In genomic region chr21:37393030-37393429, GRCh38 we compare ENCODE assay signal across 20 cellular contexts. TPM values are rescaled to one million over a fixed set of nuclear protein-coding genes. Genes with fewer than 3 reads are reported as not detected.
A peak's percentile ranks its signal among the peaks of the same experiment; 100 is the strongest.
DNase-seq lines count a peak whose midpoint lies in the region; ATAC-seq, FAIRE-seq and TF ChIP-seq lines count a peak whose summit lies in the region.
"Had no signal": no experiment of that assay in that cellular context is flagged by ENCODE, and none has a peak within 500 bp of the region (broad histone marks: within the 10 kb centered on the region; RNA-seq: fewer than 3 reads in every experiment).

No MANE protein-coding gene starts in this region.

- H4K91ac ChIP-seq in trophoblast cell (ENCODE audit: low read depth, low read length): no peak overlapping the region

- H3K23ac ChIP-seq in trophoblast cell (ENCODE audit: low read length): no peak overlapping the region

- peaks cover 42% of the 10 kb centered on the region for H4K20me1 ChIP-seq in K562 (replicated peaks; ENCODE audit: control insufficient read depth, insufficient read depth, low read length)

- WGBS in K562 (ENCODE audit: insufficient coverage, low coverage, missing lambda C conversion rate): 84% methylated on average over 2 of the region's 2 CpGs
- no CpG with 5 or more reads among the region's 2 CpGs for WGBS in trophoblast cell (ENCODE audit: extremely low coverage, insufficient coverage, insufficient read length)
- 87 to 94% (median 88%) methylated on average over 2 of the region's 2 CpGs for WGBS in small intestine, 3 donors

- H3K27me3 Mint-ChIP-seq in activated T-cell treated with anti-CD3 and anti-CD28 coated beads, Interleukin-2, amount 50 U/mL, for 72 hours (ENCODE audit: low read depth): no peaks in the 10 kb centered on the region
- H3K27me3 Mint-ChIP-seq in activated T-cell treated with anti-CD3 and anti-CD28 coated beads, Interleukin-2, amount 50 U/mL, for 4 hours (ENCODE audit: low read depth): no peaks in the 10 kb centered on the region
- H3K27me3 Mint-ChIP-seq in CD8-positive, alpha-beta memory T cell: no peaks in the 10 kb centered on the region

- H3K4me2 ChIP-seq in K562 (ENCODE audit: insufficient read depth, low read length): no peak overlapping the region
- H3K4me2 ChIP-seq in trophoblast cell (ENCODE audit: low read length): no peak overlapping the region
- H3K4me2 ChIP-seq: A549 had no signal

- in situ Hi-C loops in K562 (cut with MboI): no loop called here

- H3K36me3 ChIP-seq in CD8-positive, alpha-beta memory T cell (ENCODE audit: insufficient read depth, low read length): no peaks in the 10 kb centered on the region
- H3K36me3 ChIP-seq in K562 (ENCODE audit: control insufficient read depth, insufficient read depth, low read length) (peaks cover 30% of the 10 kb centered on the region), trophoblast cell (ENCODE audit: control insufficient read depth in 1 of 2, insufficient read depth in 2 of 2, low read length in 2 of 2) (no peaks in the 10 kb centered on the region), small intestine (ENCODE audit: control insufficient read depth in 2 of 2, insufficient read depth in 2 of 2, low read length in 2 of 2) (no peaks in the 10 kb centered on the region)

- no peak overlapping the region for H4K12ac ChIP-seq in trophoblast cell (ENCODE audit: low read depth, low read length)

- H3K79me1 ChIP-seq in trophoblast cell (ENCODE audit: low read length): no peaks in the 10 kb centered on the region

- H2AK5ac ChIP-seq in trophoblast cell (ENCODE audit: low read length): no peak overlapping the region

- no peak for TF ChIP-seq EP300 in K562 (IDR thresholded peaks at IDR 0.05; ENCODE audit: low read length)

- POLR2A ChIA-PET in CD8-positive, alpha-beta memory T cell (lab: Charles Lee): no interaction called here
- POLR2A ChIA-PET in K562 (lab: Yijun Ruan, JAX): no interaction called here

- intact Hi-C loops in K562 (cut with micrococcal nuclease): no loop called here

- no peak for DNase-seq in activated T-cell treated with anti-CD3 and anti-CD28 coated beads, Interleukin-2, amount 50 U/mL, for 72 hours
- DNase-seq in activated T-cell treated with anti-CD3 and anti-CD28 coated beads, Interleukin-2, amount 50 U/mL, for 4 hours: no peak
- no peak for DNase-seq in CD8-positive, alpha-beta memory T cell
- DNase-seq in K562 (ENCODE audit: extremely low read depth in 1 of 4, low spot score in 3 of 4) (no peak), trophoblast cell (no peak), epidermal melanocyte (ENCODE audit: insufficient read length, low spot score) (no peak), small intestine (no peak)
- DNase-seq: DMS79 treated with DMSO at 0.1 percent for 48 hours; HFFc6; NCI-H1436; NCI-H2029 treated with DMSO at 0.1 percent for 48 hours; NCI-H2171 treated with DMSO at 0.1 percent for 48 hours; NCI-H446 treated with DMSO at 0.1 percent for 48 hours; NK-92 treated with Interleukin-12 subunit alpha and Interleukin-12 subunit beta, amount 100 ng/mL, for 24 hours; SHP77 treated with DMSO at 0.1 percent for 48 hours had no signal

- H3K14ac ChIP-seq in trophoblast cell (ENCODE audit: low read length): no peak overlapping the region

- H3K4me1 Mint-ChIP-seq in activated T-cell treated with anti-CD3 and anti-CD28 coated beads, Interleukin-2, amount 50 U/mL, for 72 hours (ENCODE audit: low read depth): peaks cover 75% of the 10 kb centered on the region
- peaks cover 88% of the 10 kb centered on the region for H3K4me1 Mint-ChIP-seq in activated T-cell treated with anti-CD3 and anti-CD28 coated beads, Interleukin-2, amount 50 U/mL, for 4 hours (ENCODE audit: low read depth)
- peaks cover 83 to 94% (median 93%) of the 10 kb centered on the region in 3 donors for H3K4me1 Mint-ChIP-seq in CD8-positive, alpha-beta memory T cell

- H3K9me3 Mint-ChIP-seq in activated T-cell treated with anti-CD3 and anti-CD28 coated beads, Interleukin-2, amount 50 U/mL, for 72 hours: no peaks in the 10 kb centered on the region
- H3K9me3 Mint-ChIP-seq in activated T-cell treated with anti-CD3 and anti-CD28 coated beads, Interleukin-2, amount 50 U/mL, for 4 hours: no peaks in the 10 kb centered on the region
- H3K9me3 Mint-ChIP-seq in CD8-positive, alpha-beta memory T cell: no peaks in the 10 kb centered on the region
- H3K9me3 Mint-ChIP-seq: HFFc6 had no signal

- ATAC-seq in activated T-cell treated with anti-CD3 and anti-CD28 coated beads, Interleukin-2, amount 50 U/mL, for 72 hours (replicated peaks in 1 of 2): peak in 1 of 2 donors; percentile 35
- no peak for ATAC-seq in activated T-cell treated with anti-CD3 and anti-CD28 coated beads, Interleukin-2, amount 50 U/mL, for 4 hours
- ATAC-seq in K562 (no peak), HG03460 (IDR thresholded peaks at IDR 0.05; ENCODE audit: unreplicated experiment) (no peak)
- ATAC-seq: A549 had no signal

- no peak overlapping the region for H2BK12ac ChIP-seq in trophoblast cell (ENCODE audit: low read length)

- no peaks in the 10 kb centered on the region for H3K36me3 Mint-ChIP-seq in activated T-cell treated with anti-CD3 and anti-CD28 coated beads, Interleukin-2, amount 50 U/mL, for 72 hours (ENCODE audit: insufficient read depth in 2 of 2)
- peaks cover 5% of the 10 kb centered on the region for H3K36me3 Mint-ChIP-seq in activated T-cell treated with anti-CD3 and anti-CD28 coated beads, Interleukin-2, amount 50 U/mL, for 4 hours (ENCODE audit: insufficient read depth)
- peaks cover 0 to 10% (median 2%) of the 10 kb centered on the region in 3 donors for H3K36me3 Mint-ChIP-seq in CD8-positive, alpha-beta memory T cell

- H3K79me2 ChIP-seq in K562 (ENCODE audit: control insufficient read depth, insufficient read depth, low read length) (peaks cover 99% of the 10 kb centered on the region), trophoblast cell (ENCODE audit: control insufficient read depth, insufficient read depth, low read length, poor library complexity) (peaks cover 32% of the 10 kb centered on the region)

- FAIRE-seq in K562 (lab: Jason Lieb, UNC) (no peak), small intestine (lab: Jason Lieb, UNC) (no peak)
- FAIRE-seq: A549, D721Med, H54 had no signal

- no peak overlapping the region for H3K18ac ChIP-seq in trophoblast cell (ENCODE audit: low read length)

- no peak for TF ChIP-seq CTCF in K562 (IDR thresholded peaks at IDR 0.05 in 2 of 3, conservative IDR thresholded peaks at IDR 0.05 in 1 of 3; ENCODE audit: insufficient read depth in 2 of 3, low read depth in 1 of 3, low read length in 3 of 3)

- no peaks in the 10 kb centered on the region for H3K27me3 ChIP-seq in CD8-positive, alpha-beta memory T cell (ENCODE audit: insufficient read depth, low read length, poor library complexity, severe bottlenecking)
- H3K27me3 ChIP-seq in K562 (ENCODE audit: control insufficient read depth in 2 of 2, insufficient read depth in 2 of 2, low read length in 2 of 2) (no peaks in the 10 kb centered on the region), trophoblast cell (ENCODE audit: insufficient read depth, low read length) (no peaks in the 10 kb centered on the region), small intestine (ENCODE audit: control insufficient read depth in 2 of 2, insufficient read depth in 2 of 2, low read length in 2 of 2) (no peaks in the 10 kb centered on the region)

- CTCF ChIA-PET in CD8-positive, alpha-beta memory T cell (lab: Charles Lee): no interaction called here
- CTCF ChIA-PET in K562 (lab: Yijun Ruan, JAX; ENCODE audit: low intra/inter-chr PET ratio): no interaction called here

- H3K9me3 ChIP-seq in CD8-positive, alpha-beta memory T cell (ENCODE audit: low read length): no peaks in the 10 kb centered on the region
- H3K9me3 ChIP-seq in K562 (replicated peaks; ENCODE audit: control insufficient read depth, insufficient read depth, low read depth, low read length): no peaks in the 10 kb centered on the region
- H3K9me3 ChIP-seq in trophoblast cell (ENCODE audit: insufficient read depth, low read depth, low read length): no peaks in the 10 kb centered on the region
- H3K9me3 ChIP-seq in small intestine (ENCODE audit: control insufficient read depth, low read depth): no peaks in the 10 kb centered on the region
- H3K9me3 ChIP-seq: A549 had no signal

- H3K9ac ChIP-seq in K562 (ENCODE audit: insufficient read depth in 1 of 2, low read depth in 2 of 2, low read length in 2 of 2) (no peak overlapping the region), trophoblast cell (ENCODE audit: low read length) (no peak overlapping the region)

- H3K4ac ChIP-seq in trophoblast cell (ENCODE audit: low read depth, low read length): peak overlapping the region; percentile 57

- H3K27ac ChIP-seq in CD8-positive, alpha-beta memory T cell (ENCODE audit: low read depth, low read length): no peak overlapping the region
- H3K27ac ChIP-seq in K562 (ENCODE audit: extremely low read depth, low read depth, low read length): no peak overlapping the region
- no peak overlapping the region for H3K27ac ChIP-seq in trophoblast cell (ENCODE audit: low read depth, low read length)
- H3K27ac ChIP-seq in small intestine (ENCODE audit: low read depth in 1 of 2, low read length in 1 of 2): no peak overlapping the region
- H3K27ac ChIP-seq: A549, C4-2B had no signal

- H3K4me3 Mint-ChIP-seq in activated T-cell treated with anti-CD3 and anti-CD28 coated beads, Interleukin-2, amount 50 U/mL, for 72 hours: peak overlapping the region; percentile 17 to 24
- H3K4me3 Mint-ChIP-seq in activated T-cell treated with anti-CD3 and anti-CD28 coated beads, Interleukin-2, amount 50 U/mL, for 4 hours: no peak overlapping the region
- H3K4me3 Mint-ChIP-seq in CD8-positive, alpha-beta memory T cell: peak overlapping the region in 6 of 7 donors; percentile 22 to 59 (median 28)
- H3K4me3 Mint-ChIP-seq: HFFc6 had no signal

- TF ChIP-seq POLR2A in K562 (conservative IDR thresholded peaks at IDR 0.05): no peak

- no peak overlapping the region for H2AFZ ChIP-seq in K562 (ENCODE audit: low read depth, low read length)
- H2AFZ ChIP-seq in trophoblast cell (ENCODE audit: insufficient read depth, low read length, poor library complexity): no peak overlapping the region

- H3K4me1 ChIP-seq in CD8-positive, alpha-beta memory T cell (ENCODE audit: insufficient read depth, low read length): peaks cover 72% of the 10 kb centered on the region
- H3K4me1 ChIP-seq in K562 (replicated peaks in 1 of 2; ENCODE audit: control insufficient read depth in 2 of 2, insufficient read depth in 2 of 2, low read length in 2 of 2): peaks cover 3 to 10% of the 10 kb centered on the region in 2 experiments; a peak in 3 of 5 replicates
- H3K4me1 ChIP-seq in trophoblast cell (ENCODE audit: control insufficient read depth in 1 of 2, insufficient read depth in 2 of 2, low read length in 2 of 2): no peaks in the 10 kb centered on the region
- H3K4me1 ChIP-seq in small intestine (ENCODE audit: control insufficient read depth in 2 of 2, insufficient read depth in 1 of 2, low read depth in 1 of 2, low read length in 1 of 2): peaks cover 2 to 13% of the 10 kb centered on the region in 2 donors

- peak overlapping the region; percentile 74 for H3K27ac Mint-ChIP-seq in activated T-cell treated with anti-CD3 and anti-CD28 coated beads, Interleukin-2, amount 50 U/mL, for 72 hours
- H3K27ac Mint-ChIP-seq in CD8-positive, alpha-beta memory T cell: peak overlapping the region in 6 of 8 donors; percentile 4 to 72 (median 32)
- H3K27ac Mint-ChIP-seq: HFFc6 had no signal

- no peak overlapping the region for H2BK120ac ChIP-seq in trophoblast cell (ENCODE audit: insufficient read depth, low read length, poor library complexity)

- no peak overlapping the region for H2BK5ac ChIP-seq in trophoblast cell (ENCODE audit: low read depth, low read length, poor library complexity)

- H4K8ac ChIP-seq in trophoblast cell (ENCODE audit: low read depth, low read length): no peak overlapping the region

- no peak overlapping the region for H3K4me3 ChIP-seq in CD8-positive, alpha-beta memory T cell (ENCODE audit: low read length)
- H3K4me3 ChIP-seq in K562: no peak overlapping the region
- no peak overlapping the region for H3K4me3 ChIP-seq in trophoblast cell (ENCODE audit: low read depth, low read length)
- no peak overlapping the region for H3K4me3 ChIP-seq in small intestine (ENCODE audit: low read depth in 1 of 2, low read length in 2 of 2)
- H3K4me3 ChIP-seq: A549 had no signal

- H3K9me1 ChIP-seq in K562 (ENCODE audit: control insufficient read depth, insufficient read depth, low read length): peaks cover 7% of the 10 kb centered on the region

- TF ChIP-seq RAD21 in K562 (CRISPR knock-in tag; conservative IDR thresholded peaks at IDR 0.05 in 1 of 2, IDR thresholded peaks at IDR 0.05 in 1 of 2): no peak

- no TSS peak for BruUV-seq in K562 (replicated peaks; lab: Mats Ljungman, UMichigan)

RNA-seq across cellular contexts. Expression of gene DYRK1A, which starts 26.5 kb away (rescaled TPM):
- total RNA-seq in activated T-cell treated with anti-CD3 and anti-CD28 coated beads, Interleukin-2, amount 50 U/mL, for 72 hours: 10 to 100 TPM; 82.9 to 85.0 TPM
- 10 to 100 TPM; 53.8 to 60.1 (median 56.1) TPM for total RNA-seq in activated T-cell treated with anti-CD3 and anti-CD28 coated beads, Interleukin-2, amount 50 U/mL, for 4 hours
- 10 to 100 TPM; 66.1 to 69.6 TPM for total RNA-seq in CD8-positive, alpha-beta memory T cell
- 3.7 TPM for polyA plus RNA-seq in CD8-positive, alpha-beta memory T cell
- total RNA-seq in K562 (2011; cell fraction: chromatin; rRNA removed; ENCODE audit: low replicate concordance): 104 and 251 TPM in 2 replicates
- 52.7 and 60.7 TPM in 2 replicates for total RNA-seq in K562 (2011; cell fraction: nucleolus; rRNA removed)
- 126 and 183 TPM in 2 replicates for total RNA-seq in K562 (2011; cell fraction: nucleoplasm; rRNA removed)
- 40.2 and 42.3 TPM in 2 replicates for total RNA-seq in K562 (2014; rRNA removed)
- total RNA-seq in K562 (2014; rRNA removed; fragmentation: Illumina TruSeq; extraction: Trizol): 58.9 and 66.8 TPM in 2 replicates
- total RNA-seq in K562 (2015; rRNA removed; fragmentation: Illumina TruSeq; extraction: Trizol): 55.3 and 57.7 TPM in 2 replicates
- total RNA-seq in K562 (2021): 55.8 and 64.8 TPM in 2 replicates
- polyA plus RNA-seq in K562 (2011; rRNA removed): 59.9 and 65.9 TPM in 2 replicates
- polyA plus RNA-seq in K562 (2011; cell fraction: cytosol; rRNA removed): 49.8 and 58.2 TPM in 2 replicates
- 116 and 121 TPM in 2 replicates for polyA plus RNA-seq in K562 (2011; cell fraction: nucleus; rRNA removed)
- polyA plus RNA-seq in K562 (2012): 20.9 and 26.2 TPM in 2 replicates
- polyA plus RNA-seq in K562 (2014; fragmentation: Illumina TruSeq; extraction: Trizol): 35.5 and 36.5 TPM in 2 replicates
- 10 to 100 TPM in 1 of 2 experiments, 1 to 10 TPM in 1; 3.7 to 13.2 TPM for polyA plus RNA-seq in K562 (2014; fragmentation: Nextera tagmentation; extraction: Ambion mirVana)
- polyA plus RNA-seq in K562 (2014; rRNA removed): 29.1 and 32.7 TPM in 2 replicates
- polyA minus RNA-seq in K562 (2011; rRNA and poly(A)+ RNA removed): 174 and 176 TPM in 2 replicates
- 62.1 and 76.3 TPM in 2 replicates for polyA minus RNA-seq in K562 (2011; cell fraction: cytosol; rRNA and poly(A)+ RNA removed)
- polyA minus RNA-seq in K562 (2011; cell fraction: nucleus; rRNA and poly(A)+ RNA removed): 102 and 169 TPM in 2 replicates
- polyA plus RNA-seq in trophoblast cell (2013): 25.1 and 25.7 TPM in 2 replicates
- 10 to 100 TPM; 10.5 to 19.6 (median 14.5) TPM for polyA plus RNA-seq in small intestine
